Comparison of ENCODE assay signal across 8 cellular contexts in genomic region chr16:2474877-2475412, GRCh38. TPM values are rescaled to one million over a fixed set of nuclear protein-coding genes. Genes with fewer than 3 reads are reported as not detected.
DNase-seq lines count a peak whose midpoint lies in the region; ATAC-seq and TF ChIP-seq lines count a peak whose summit lies in the region.

Gene TBC1D24, plus strand, starts transcription at chr16:2475127. Its CDS starts 21,022 bp downstream, at chr16:2496149.

- no peaks in the 10 kb centered on the region for H3K9me2 ChIP-seq in MM.1S (replicated peaks; ENCODE audit: insufficient read depth, low read length)

- H3K36me3 ChIP-seq in MM.1S (replicated peaks; ENCODE audit: insufficient read depth, low read length) (no peaks in the 10 kb centered on the region), adrenal gland (replicated peaks in 1 of 2) (no peaks in the 10 kb centered on the region), heart left ventricle (no peaks in the 10 kb centered on the region), tibial artery (no peaks in the 10 kb centered on the region)

- H3K4me2 ChIP-seq in MM.1S (ENCODE audit: low read depth, low read length): peak within 1 kb of the TSS; percentile 100

- H3K27ac Mint-ChIP-seq in T-helper 1 cell treated with Interleukin-12 subunit alpha and Interleukin-12 subunit beta and Interleukin-4 antibody, amounts not matched to agents 30 μg/mL and 1 μg/mL, for 36 hours: no peak within 1 kb of the TSS

- peak within 1 kb of the TSS; percentile 68 for H3K4me3 Mint-ChIP-seq in T-helper 1 cell treated with Interleukin-12 subunit alpha and Interleukin-12 subunit beta and Interleukin-4 antibody, amounts not matched to agents 30 μg/mL and 1 μg/mL, for 36 hours

- no peaks in the 10 kb centered on the region for H3K9me3 Mint-ChIP-seq in T-helper 1 cell treated with Interleukin-12 subunit alpha and Interleukin-12 subunit beta and Interleukin-4 antibody, amounts not matched to agents 30 μg/mL and 1 μg/mL, for 36 hours

- H3K4me3 ChIP-seq in MM.1S (ENCODE audit: low read length) (peak within 1 kb of the TSS; percentile 92), adrenal gland (peak within 1 kb of the TSS in 3 of 4 donors; percentile 32 to 91 (median 88)), heart left ventricle (peak within 1 kb of the TSS; percentile 62 to 87 (median 77)), tibial artery (peak within 1 kb of the TSS; percentile 74 to 78)

- peaks cover 23% of the 10 kb centered on the region for H3K79me2 ChIP-seq in MM.1S (ENCODE audit: low read length)

- peak within 1 kb of the TSS; percentile 87 for H2AFZ ChIP-seq in MM.1S (ENCODE audit: low read length)

- no peaks in the 10 kb centered on the region for H4K20me1 ChIP-seq in MM.1S (ENCODE audit: insufficient read depth, low read length)

- peaks cover 13% of the 10 kb centered on the region for H3K4me1 Mint-ChIP-seq in T-helper 1 cell treated with Interleukin-12 subunit alpha and Interleukin-12 subunit beta and Interleukin-4 antibody, amounts not matched to agents 30 μg/mL and 1 μg/mL, for 36 hours (ENCODE audit: low read depth)

- intact Hi-C loops in adrenal gland (cut with DNase I) (no loop called here), heart left ventricle (cut with DNase I) (loop anchor here in 2 of 10 donors (2.0 kb wide), 3 partner anchors 22 to 46 kb away; partner anchors contain the start of gene CCNF (in 1 of the 2)), tibial artery (cut with DNase I; ENCODE audit: low total_unique reads) (loop anchor here (10.0 kb wide), 1 partner anchor 130 kb away; the partner anchor contains the start of gene ABCA3)

- TF ChIP-seq POLR2A in adrenal gland (IDR thresholded peaks at IDR 0.05): peak; percentile 47 to 67
- peak in 1 of 2 donors; percentile 82 for TF ChIP-seq POLR2A in heart left ventricle (IDR thresholded peaks at IDR 0.05)

- no peaks in the 10 kb centered on the region for H3K36me3 Mint-ChIP-seq in T-helper 1 cell treated with Interleukin-12 subunit alpha and Interleukin-12 subunit beta and Interleukin-4 antibody, amounts not matched to agents 30 μg/mL and 1 μg/mL, for 36 hours (ENCODE audit: low read depth)

- peaks cover 6% of the 10 kb centered on the region; the same call in 1 of the 2 replicates for H3F3A ChIP-seq in MM.1S (ENCODE audit: insufficient read depth, low read length)

- H3K27ac ChIP-seq in MM.1S (ENCODE audit: low read length) (no peak within 1 kb of the TSS), adrenal gland (peak within 1 kb of the TSS in 4 of 5 donors; percentile 61 to 92 (median 84)), heart left ventricle (peak within 1 kb of the TSS; percentile 13 to 95 (median 88)), tibial artery (peak within 1 kb of the TSS; percentile 76 to 84)

- TF ChIP-seq CTCF in MM.1S (IDR thresholded peaks at IDR 0.05; ENCODE audit: low read length) (no peak), adrenal gland (IDR thresholded peaks at IDR 0.05) (no peak), heart left ventricle (IDR thresholded peaks at IDR 0.05) (no peak), tibial artery (IDR thresholded peaks at IDR 0.05) (no peak)

- no peaks in the 10 kb centered on the region for H3K4me1 ChIP-seq in MM.1S (ENCODE audit: low read length)
- peaks cover 23 to 49% of the 10 kb centered on the region in 2 donors for H3K4me1 ChIP-seq in adrenal gland (replicated peaks in 1 of 2)
- H3K4me1 ChIP-seq in heart left ventricle: peaks cover 9 to 48% (median 28%) of the 10 kb centered on the region in 12 donors
- peaks cover 6 to 53% (median 38%) of the 10 kb centered on the region in 4 donors for H3K4me1 ChIP-seq in tibial artery

- DNase-seq in DMS53 treated with DMSO at 0.1 percent for 48 hours (lab: John Stamatoyannopoulos, UW; ENCODE audit: unreplicated experiment) (peak; percentile 30), MM.1S (peak; percentile 92), adrenal gland (peak; percentile 80 to 91 (median 84)), heart left ventricle (peak; percentile 88 to 95 (median 90)), pons (ENCODE audit: low spot score) (peak; percentile 69), tibial artery (peak; percentile 82 to 93)

- peak within 1 kb of the TSS; percentile 85 for H3K9ac ChIP-seq in MM.1S (ENCODE audit: low read length)

- H3K9me3 ChIP-seq in MM.1S (replicated peaks; ENCODE audit: insufficient read depth, low read length): no peaks in the 10 kb centered on the region
- H3K9me3 ChIP-seq in adrenal gland (replicated peaks in 1 of 3): no peaks in the 10 kb centered on the region
- no peaks in the 10 kb centered on the region for H3K9me3 ChIP-seq in heart left ventricle
- no peaks in the 10 kb centered on the region for H3K9me3 ChIP-seq in tibial artery

- H3K27me3 ChIP-seq in MM.1S (replicated peaks; ENCODE audit: insufficient read depth, low read length) (peaks cover 33% of the 10 kb centered on the region), adrenal gland (peaks cover 17% of the 10 kb centered on the region), heart left ventricle (peaks cover 11 to 36% (median 28%) of the 10 kb centered on the region in 9 donors), tibial artery (peaks cover 6 to 37% of the 10 kb centered on the region in 2 donors)

- 0 to 1% (median 0%) methylated on average over 14 to 77 of the region's 77 CpGs; no CpG with 5 or more reads in 1 of the 4 donors for WGBS in adrenal gland, 4 donors
- WGBS in heart left ventricle, 4 donors: 0 to 4% (median 1%) methylated on average over 5 to 77 of the region's 77 CpGs

- ATAC-seq in GM21737 (IDR thresholded peaks at IDR 0.05; ENCODE audit: unreplicated experiment) (peak; percentile 51), heart left ventricle (peak; percentile 80 to 93 (median 93))

- peaks cover 28% of the 10 kb centered on the region for H3K27me3 Mint-ChIP-seq in T-helper 1 cell treated with Interleukin-12 subunit alpha and Interleukin-12 subunit beta and Interleukin-4 antibody, amounts not matched to agents 30 μg/mL and 1 μg/mL, for 36 hours (ENCODE audit: low read depth)

RNA-seq across cellular contexts. Expression of gene TBC1D24, which starts in this region (rescaled TPM):
- total RNA-seq in adrenal gland: 10 to 100 TPM; 12.7 to 18.5 (median 14.7) TPM
- polyA plus RNA-seq in adrenal gland: 10 to 100 TPM in 1 of 3 donors, 1 to 10 TPM in 2; 3.9 to 13.8 (median 4.7) TPM
- 10 to 100 TPM in 8 of 9 donors, 1 to 10 TPM in 1; 8.9 to 19.2 (median 11.9) TPM for total RNA-seq in heart left ventricle
- polyA plus RNA-seq in heart left ventricle: 1 to 10 TPM; 4.0 to 6.7 TPM

Comparison
In these comparisons a context has a peak if more than half of its experiments do, and no peak if none do; other contexts are left out.
1. DNase-seq: peak in every context shown above with its lines; median percentile 92 in MM.1S; 90 in heart left ventricle; 88 in tibial artery; 84 in adrenal gland; 69 in pons; 30 in DMS53 treated with DMSO at 0.1 percent for 48 hours.